In genomic region chr1:26556041-26556440, GRCh38 we compare ENCODE assay signal across 20 cellular contexts. TPM values are rescaled to one million over a fixed set of nuclear protein-coding genes. Genes with fewer than 3 reads are reported as not detected.
DNase-seq lines count a peak whose midpoint lies in the region; ATAC-seq, FAIRE-seq and TF ChIP-seq lines count a peak whose summit lies in the region.
"Had no signal": no experiment of that assay in that cellular context is flagged by ENCODE, and none has a peak within 500 bp of the region (broad histone marks: within the 10 kb centered on the region; RNA-seq: fewer than 3 reads in every experiment).

No MANE protein-coding gene starts in this region.

- peak overlapping the region; percentile 73 to 75 for H3K27ac ChIP-seq in breast epithelium
- H3K27ac ChIP-seq: body of pancreas, gastrocnemius medialis, neural progenitor cell had no signal

- peaks cover 0 to 7% of the 10 kb centered on the region in 2 donors for H3K4me1 ChIP-seq in breast epithelium
- H3K4me1 ChIP-seq: body of pancreas, gastrocnemius medialis, neural progenitor cell had no signal

- FAIRE-seq in urothelium cell line (lab: Jason Lieb, UNC) = peak; percentile 9

- H3K27me3 Mint-ChIP-seq in MCF 10A (ENCODE audit: insufficient read depth, unreplicated experiment) (no peaks in the 10 kb centered on the region), glutamatergic neuron (ENCODE audit: unreplicated experiment) (peaks cover 5% of the 10 kb centered on the region)
- H3K27me3 Mint-ChIP-seq in activated CD8-positive, alpha-beta T cell treated with anti-CD3 and anti-CD28 coated beads for 36 hours = no peaks in the 10 kb centered on the region
- H3K27me3 Mint-ChIP-seq: type B pancreatic cell had no signal

- H3K36me3 ChIP-seq in breast epithelium = no peaks in the 10 kb centered on the region
- H3K36me3 ChIP-seq: gastrocnemius medialis, neural progenitor cell had no signal

- intact Hi-C loops in breast epithelium (cut with DNase I; ENCODE audit: low total_unique reads) = no loop called here
- intact Hi-C loops in MCF 10A (cut with micrococcal nuclease) = no loop called here
- intact Hi-C loops in activated CD8-positive, alpha-beta T cell treated with anti-CD3 and anti-CD28 coated beads for 36 hours (cut with micrococcal nuclease) = no loop called here

- CTCF ChIA-PET in MCF 10A (lab: Yijun Ruan, JAX) = interaction anchor here (1.4 kb wide), 1 partner anchor 18 kb away, joined by 7 read pairs; no protein-coding TSS in a partner anchor
- CTCF ChIA-PET in activated CD8-positive, alpha-beta T cell treated with anti-CD3 and anti-CD28 coated beads for 36 hours (lab: Charles Lee) = interaction anchor here (0.8 to 1.5 kb wide), 2 partner anchors 14 to 56 kb away, joined by 3 to 8 read pairs; no protein-coding TSS in a partner anchor

- H3K9me3 Mint-ChIP-seq in MCF 10A (ENCODE audit: unreplicated experiment) (no peaks in the 10 kb centered on the region), glutamatergic neuron (ENCODE audit: unreplicated experiment) (no peaks in the 10 kb centered on the region)
- no peaks in the 10 kb centered on the region for H3K9me3 Mint-ChIP-seq in activated CD8-positive, alpha-beta T cell treated with anti-CD3 and anti-CD28 coated beads for 36 hours
- H3K9me3 Mint-ChIP-seq: mesothelial cell of epicardium, neural progenitor cell, type B pancreatic cell had no signal

- POLR2A ChIA-PET in MCF 10A (lab: Yijun Ruan, JAX) = interaction anchor here (0.6 kb wide), 1 partner anchor 11 kb away, joined by 4 read pairs; no protein-coding TSS in a partner anchor
- POLR2A ChIA-PET in activated CD8-positive, alpha-beta T cell treated with anti-CD3 and anti-CD28 coated beads for 36 hours (lab: Charles Lee) = interaction anchor here (1.0 to 1.8 kb wide), 5 partner anchors 10 to 57 kb away, joined by 3 to 6 read pairs (median 4); no protein-coding TSS in a partner anchor

- ATAC-seq in activated CD8-positive, alpha-beta T cell treated with anti-CD3 and anti-CD28 coated beads for 36 hours = no peak
- ATAC-seq in GM21526 (IDR thresholded peaks at IDR 0.05; ENCODE audit: low FRiP score, unreplicated experiment) (no peak), HG03342 (IDR thresholded peaks at IDR 0.05; ENCODE audit: unreplicated experiment) (no peak)
- ATAC-seq: body of pancreas, gastrocnemius medialis, left colon had no signal

- no peaks in the 10 kb centered on the region for H3K9me3 ChIP-seq in breast epithelium
- H3K9me3 ChIP-seq: body of pancreas, gastrocnemius medialis had no signal

- H3K4me3 Mint-ChIP-seq in MCF 10A (ENCODE audit: unreplicated experiment) (no peak overlapping the region), glutamatergic neuron (ENCODE audit: unreplicated experiment) (no peak overlapping the region)
- no peak overlapping the region for H3K4me3 Mint-ChIP-seq in activated CD8-positive, alpha-beta T cell treated with anti-CD3 and anti-CD28 coated beads for 36 hours
- H3K4me3 Mint-ChIP-seq: mesothelial cell of epicardium, neural progenitor cell, type B pancreatic cell had no signal

- BruUV-seq in MCF 10A (replicated peaks; lab: Mats Ljungman, UMichigan) = no TSS peak

- H3K36me3 Mint-ChIP-seq in MCF 10A (ENCODE audit: insufficient read depth, unreplicated experiment) (peaks cover 80% of the 10 kb centered on the region), glutamatergic neuron (ENCODE audit: unreplicated experiment) (no peaks in the 10 kb centered on the region)
- peaks cover 71% of the 10 kb centered on the region for H3K36me3 Mint-ChIP-seq in activated CD8-positive, alpha-beta T cell treated with anti-CD3 and anti-CD28 coated beads for 36 hours (ENCODE audit: low read depth)
- H3K36me3 Mint-ChIP-seq: type B pancreatic cell had no signal

- H3K4me1 Mint-ChIP-seq in MCF 10A (ENCODE audit: insufficient read depth, unreplicated experiment) (no peaks in the 10 kb centered on the region), glutamatergic neuron (ENCODE audit: low read depth, unreplicated experiment) (no peaks in the 10 kb centered on the region)
- H3K4me1 Mint-ChIP-seq in activated CD8-positive, alpha-beta T cell treated with anti-CD3 and anti-CD28 coated beads for 36 hours (ENCODE audit: low read depth) = peaks cover 30% of the 10 kb centered on the region
- H3K4me1 Mint-ChIP-seq: mesothelial cell of epicardium had no signal

- no peak for TF ChIP-seq POLR2A in breast epithelium (IDR thresholded peaks at IDR 0.05)

- no peaks in the 10 kb centered on the region for H3K27me3 ChIP-seq in breast epithelium
- H3K27me3 ChIP-seq: body of pancreas, gastrocnemius medialis, neural progenitor cell had no signal

- H3K27ac Mint-ChIP-seq in MCF 10A (ENCODE audit: low read depth, unreplicated experiment) (no peak overlapping the region), glutamatergic neuron (ENCODE audit: unreplicated experiment) (peak overlapping the region; percentile 8)
- peak overlapping the region; percentile 67 for H3K27ac Mint-ChIP-seq in activated CD8-positive, alpha-beta T cell treated with anti-CD3 and anti-CD28 coated beads for 36 hours
- H3K27ac Mint-ChIP-seq: mesothelial cell of epicardium, neural progenitor cell, type B pancreatic cell had no signal

- no peak overlapping the region for H3K4me3 ChIP-seq in breast epithelium
- H3K4me3 ChIP-seq: body of pancreas, gastrocnemius medialis, neural progenitor cell had no signal

- DNase-seq in breast epithelium (ENCODE audit: low spot score in 2 of 2) (no peak), MCF 10A (ENCODE audit: unreplicated experiment) (no peak), glutamatergic neuron (no peak), urothelium cell line (ENCODE audit: low spot score) (no peak), HCEC 1CT (no peak)
- no peak for DNase-seq in activated CD8-positive, alpha-beta T cell treated with anti-CD3 and anti-CD28 coated beads for 36 hours
- DNase-seq: activated naive CD4-positive, alpha-beta T cell treated with anti-CD3 and anti-CD28 coated beads, Interleukin-2, amount 50 U/mL, for 16 hours; body of pancreas; erythroblast; gastrocnemius medialis; H7; left colon; NCI-H1930; NCI-H446 treated with DMSO at 0.1 percent for 48 hours; stimulated activated CD4-positive, alpha-beta T cell treated with anti-CD3 and anti-CD28 coated beads, Interleukin-12 subunit alpha, Interleukin-12 subunit beta, amount 100 ng/mL, for 4 hours had no signal

- TF ChIP-seq CTCF in breast epithelium (IDR thresholded peaks at IDR 0.05) (no peak), MCF 10A (IDR thresholded peaks at IDR 0.05; ENCODE audit: unreplicated experiment) (no peak), glutamatergic neuron (IDR thresholded peaks at IDR 0.05; ENCODE audit: partially characterized antibody, unreplicated experiment) (no peak)
- no peak for TF ChIP-seq CTCF in activated CD8-positive, alpha-beta T cell treated with anti-CD3 and anti-CD28 coated beads for 36 hours (IDR thresholded peaks at IDR 0.05)

RNA-seq across cellular contexts. Expression of gene RPS6KA1, which starts 26.5 kb away (rescaled TPM):
- total RNA-seq in breast epithelium (10 to 100 TPM; 12.5 to 43.0 (median 30.8) TPM), MCF 10A (2022) (43.9 and 50.9 TPM in 2 replicates), glutamatergic neuron (ENCODE audit: unreplicated experiment) (10.8 TPM)
- 100 to 1,000 TPM; 139 TPM for total RNA-seq in activated CD8-positive, alpha-beta T cell treated with anti-CD3 and anti-CD28 coated beads for 36 hours
